ENCODE assay signal across 8 cellular contexts in genomic region chr1:3651939-3652537, GRCh38. TPM values are rescaled to one million over a fixed set of nuclear protein-coding genes. Genes with fewer than 3 reads are reported as not detected.
DNase-seq lines count a peak whose midpoint lies in the region; ATAC-seq, FAIRE-seq and TF ChIP-seq lines count a peak whose summit lies in the region.

TP73 (plus strand) TSS chr1:3652516; CDS start chr1:3682366, 29,850 bp downstream.

- DNase-seq in heart left ventricle = peak in 2 of 5 donors; percentile 28 to 33
- no peak for DNase-seq in Right ventricle myocardium inferior (ENCODE audit: missing footprints)
- DNase-seq in NCI-H446 (lab: John Stamatoyannopoulos, UW) = peak; percentile 44 to 83
- DNase-seq in trophoblast cell = peak in 1 of 2 donors; percentile 4
- DNase-seq in stimulated activated naive CD4-positive, alpha-beta T cell (lab: John Stamatoyannopoulos, UW) = no peak
- DNase-seq in small intestine = no peak

- H2AFZ ChIP-seq in trophoblast cell (ENCODE audit: insufficient read depth, low read length, poor library complexity) = no peak within 1 kb of the TSS

- H3K4ac ChIP-seq in trophoblast cell (ENCODE audit: low read depth, low read length) = no peak within 1 kb of the TSS

- no peak for FAIRE-seq in small intestine (lab: Jason Lieb, UNC)

- no peak for TF ChIP-seq CTCF in heart left ventricle (IDR thresholded peaks at IDR 0.05)

- TF ChIP-seq POLR2A in heart left ventricle (IDR thresholded peaks at IDR 0.05) = no peak

- H3K23ac ChIP-seq in trophoblast cell (ENCODE audit: low read length) = no peak within 1 kb of the TSS

- H3K4me2 ChIP-seq in trophoblast cell (ENCODE audit: low read length) = peak within 1 kb of the TSS; percentile 55

- H3K9ac ChIP-seq in duodenal mucosa (ENCODE audit: low read depth in 1 of 2, low read length in 2 of 2) (no peak within 1 kb of the TSS), trophoblast cell (ENCODE audit: low read length) (no peak within 1 kb of the TSS)

- H4K8ac ChIP-seq in trophoblast cell (ENCODE audit: low read depth, low read length) = no peak within 1 kb of the TSS

- H3K79me1 ChIP-seq in trophoblast cell (ENCODE audit: low read length) = peaks cover 3% of the 10 kb centered on the region

- no peak within 1 kb of the TSS for H3K18ac ChIP-seq in trophoblast cell (ENCODE audit: low read length)

- H3K4me1 ChIP-seq in heart left ventricle (peaks cover 6 to 48% (median 30%) of the 10 kb centered on the region in 12 donors), duodenal mucosa (ENCODE audit: control insufficient read depth in 1 of 2, insufficient read depth in 2 of 2, low read length in 2 of 2) (peaks cover 14 to 17% of the 10 kb centered on the region in 2 donors), trophoblast cell (ENCODE audit: control insufficient read depth in 1 of 2, insufficient read depth in 2 of 2, low read length in 2 of 2) (peaks cover 3 to 9% of the 10 kb centered on the region in 2 experiments), small intestine (ENCODE audit: control insufficient read depth in 2 of 2, insufficient read depth in 1 of 2, low read depth in 1 of 2, low read length in 1 of 2) (peaks cover 0 to 3% of the 10 kb centered on the region in 2 donors)

- no peak within 1 kb of the TSS for H3K14ac ChIP-seq in trophoblast cell (ENCODE audit: low read length)

- peak within 1 kb of the TSS; percentile 14 to 98 (median 46) for H3K4me3 ChIP-seq in heart left ventricle
- peak within 1 kb of the TSS; percentile 29 to 32 for H3K4me3 ChIP-seq in duodenal mucosa (ENCODE audit: low read depth in 1 of 2, low read length in 2 of 2)
- H3K4me3 ChIP-seq in trophoblast cell (ENCODE audit: low read depth, low read length) = no peak within 1 kb of the TSS
- peak within 1 kb of the TSS in 1 of 2 donors; percentile 47 for H3K4me3 ChIP-seq in small intestine (ENCODE audit: low read depth in 1 of 2, low read length in 2 of 2)

- H2AK5ac ChIP-seq in trophoblast cell (ENCODE audit: low read length) = no peak within 1 kb of the TSS

- no peak within 1 kb of the TSS for H2BK120ac ChIP-seq in trophoblast cell (ENCODE audit: insufficient read depth, low read length, poor library complexity)

- no peak within 1 kb of the TSS for H3K27ac ChIP-seq in heart left ventricle
- no peak within 1 kb of the TSS for H3K27ac ChIP-seq in duodenal mucosa (ENCODE audit: low read depth, low read length)
- no peak within 1 kb of the TSS for H3K27ac ChIP-seq in trophoblast cell (ENCODE audit: low read depth, low read length)
- no peak within 1 kb of the TSS for H3K27ac ChIP-seq in small intestine (ENCODE audit: low read depth in 1 of 2, low read length in 1 of 2)

- H4K91ac ChIP-seq in trophoblast cell (ENCODE audit: low read depth, low read length) = no peak within 1 kb of the TSS

- H3K36me3 ChIP-seq in heart left ventricle (peaks cover 0 to 10% (median 5%) of the 10 kb centered on the region in 9 donors), duodenal mucosa (ENCODE audit: control insufficient read depth in 1 of 2, insufficient read depth in 2 of 2, low read length in 2 of 2) (no peaks in the 10 kb centered on the region), trophoblast cell (ENCODE audit: control insufficient read depth in 1 of 2, insufficient read depth in 2 of 2, low read length in 2 of 2) (peaks cover 2% of the 10 kb centered on the region in 2 experiments), small intestine (ENCODE audit: control insufficient read depth in 2 of 2, insufficient read depth in 2 of 2, low read length in 2 of 2) (no peaks in the 10 kb centered on the region)

- no peak within 1 kb of the TSS for H2BK12ac ChIP-seq in trophoblast cell (ENCODE audit: low read length)

- H3K27me3 ChIP-seq in heart left ventricle = peaks cover 26 to 60% (median 34%) of the 10 kb centered on the region in 9 donors
- peaks cover 44 to 56% of the 10 kb centered on the region in 2 donors for H3K27me3 ChIP-seq in duodenal mucosa (ENCODE audit: control insufficient read depth in 1 of 2, insufficient read depth in 2 of 2, low read length in 2 of 2)
- H3K27me3 ChIP-seq in trophoblast cell (ENCODE audit: insufficient read depth, low read length) = peaks cover 45% of the 10 kb centered on the region
- H3K27me3 ChIP-seq in small intestine (ENCODE audit: control insufficient read depth in 2 of 2, insufficient read depth in 2 of 2, low read length in 2 of 2) = peaks cover 15 to 25% of the 10 kb centered on the region in 2 donors

- ATAC-seq in heart left ventricle (peak in 1 of 4 donors; percentile 2), Right ventricle myocardium inferior (no peak), HG02870 (IDR thresholded peaks at IDR 0.05; ENCODE audit: unreplicated experiment) (no peak)

- no peaks in the 10 kb centered on the region for H3K9me3 ChIP-seq in heart left ventricle
- no peaks in the 10 kb centered on the region for H3K9me3 ChIP-seq in duodenal mucosa (ENCODE audit: control insufficient read depth in 1 of 2, low read length in 2 of 2)
- H3K9me3 ChIP-seq in trophoblast cell (ENCODE audit: insufficient read depth, low read depth, low read length) = peaks cover 5% of the 10 kb centered on the region
- H3K9me3 ChIP-seq in small intestine (ENCODE audit: control insufficient read depth, low read depth) = no peaks in the 10 kb centered on the region

- no peak within 1 kb of the TSS for H2BK5ac ChIP-seq in trophoblast cell (ENCODE audit: low read depth, low read length, poor library complexity)

- H3K79me2 ChIP-seq in trophoblast cell (ENCODE audit: control insufficient read depth, insufficient read depth, low read length, poor library complexity) = peaks cover 5% of the 10 kb centered on the region

- H4K12ac ChIP-seq in trophoblast cell (ENCODE audit: low read depth, low read length) = no peak within 1 kb of the TSS

- intact Hi-C loops in heart left ventricle (cut with DNase I) (no loop called here), Right ventricle myocardium inferior (cut with DNase I) (no loop called here)

- 1 to 7% (median 1%) methylated on average over 3 to 77 of the region's 77 CpGs for WGBS in heart left ventricle, 4 donors
- no CpG with 5 or more reads among the region's 77 CpGs for WGBS in trophoblast cell (ENCODE audit: extremely low coverage, insufficient coverage, insufficient read length)
- WGBS in small intestine, 3 donors = 1 to 2% (median 1%) methylated on average over 26 to 77 of the region's 77 CpGs

RNA-seq across cellular contexts. Expression of gene TP73, which starts in this region (rescaled TPM):
- total RNA-seq in heart left ventricle (under 1 TPM in 3 of 9 donors, not detected in 6; 0.15 to 0.53 (median 0.19) TPM), Right ventricle myocardium inferior (0.14 TPM)
- polyA plus RNA-seq in heart left ventricle (under 1 TPM; 0.01 to 0.11 TPM), small intestine (under 1 TPM in 1 of 3 donors, not detected in 2; 0.15 TPM)
- polyA plus RNA-seq in trophoblast cell (2013) = 3.5 and 3.9 TPM in 2 replicates

Comparison
In these comparisons a context has a peak if more than half of its experiments do, and no peak if none do; other contexts are left out.
1. DNase-seq: peak in NCI-H446 (2 of 2); none in Right ventricle myocardium inferior (single experiment), stimulated activated naive CD4-positive, alpha-beta T cell (0 of 6) and small intestine (single experiment).